ENCODE assay signal across 8 cellular contexts in genomic region chrX:101485212-101486064, GRCh38. TPM values are rescaled to one million over a fixed set of nuclear protein-coding genes. Genes with fewer than 3 reads are reported as not detected.
DNase-seq lines count a peak whose midpoint lies in the region; ATAC-seq, FAIRE-seq and TF ChIP-seq lines count a peak whose summit lies in the region.

Gene ARMCX4, plus strand, starts transcription at chrX:101485456. Its CDS starts 3,134 bp downstream, at chrX:101488590.

- no peak for ATAC-seq in GM18519 (IDR thresholded peaks at IDR 0.05; ENCODE audit: low FRiP score, unreplicated experiment)

- TF ChIP-seq POLR2A in GM12891 (IDR thresholded peaks at IDR 0.05; ENCODE audit: low read depth, low read length): no peak
- TF ChIP-seq POLR2A in esophagus muscularis mucosa (IDR thresholded peaks at IDR 0.05; ENCODE audit: low read depth): no peak

- H3K27me3 ChIP-seq in esophagus muscularis mucosa: no peaks in the 10 kb centered on the region

- no peaks in the 10 kb centered on the region for H3K9me3 ChIP-seq in esophagus muscularis mucosa

- intact Hi-C loops in esophagus muscularis mucosa (cut with DNase I): no loop called here

- TF ChIP-seq EP300 in esophagus muscularis mucosa (IDR thresholded peaks at IDR 0.05): no peak

- H3K27ac ChIP-seq in esophagus muscularis mucosa (replicated peaks in 1 of 4): peak within 1 kb of the TSS; percentile 40 to 55 (median 50)

- peak; percentile 21 for DNase-seq in GM12891 (ENCODE audit: insufficient read length, low spot score)
- peak; percentile 51 for DNase-seq in NCI-H2171 (lab: John Stamatoyannopoulos, UW)
- peak; percentile 6 for DNase-seq in activated T-cell treated with anti-CD3 and anti-CD28 coated beads for 4 hours
- no peak for DNase-seq in esophagus muscularis mucosa (ENCODE audit: extremely low spot score)
- DNase-seq in myocyte (ENCODE audit: low read depth): peak; percentile 32
- peak; percentile 24 to 61 (median 36) for DNase-seq in stimulated activated naive CD4-positive, alpha-beta T cell (lab: John Stamatoyannopoulos, UW)
- no peak for DNase-seq in SIG-M5 (lab: John Stamatoyannopoulos, UW)

- 42% methylated on average over 35 of the region's 55 CpGs for WGBS in esophagus muscularis mucosa

- H3K36me3 ChIP-seq in esophagus muscularis mucosa: peaks cover 0 to 13% (median 3%) of the 10 kb centered on the region in 4 donors

- TF ChIP-seq CTCF in esophagus muscularis mucosa (IDR thresholded peaks at IDR 0.05): no peak

- FAIRE-seq in GM12891 (lab: Jason Lieb, UNC): peak; percentile 88

- peak within 1 kb of the TSS; percentile 52 to 64 (median 54) for H3K4me3 ChIP-seq in esophagus muscularis mucosa

- H3K4me1 ChIP-seq in esophagus muscularis mucosa: peaks cover 0 to 6% (median 0%) of the 10 kb centered on the region in 4 donors

TF ChIP-seq in GM12891, 5 proteins besides CTCF, POLR2A, EP300 and RAD21:
- TF ChIP-seq TAF1 (IDR thresholded peaks at IDR 0.05; ENCODE audit: low read depth, low read length) (no peak), POU2F2 (IDR thresholded peaks at IDR 0.05; ENCODE audit: low read depth, low read length) (no peak), PAX5 (IDR thresholded peaks at IDR 0.05; ENCODE audit: insufficient read depth, low read length, severe bottlenecking) (no peak), POLR2AphosphoS5 (IDR thresholded peaks at IDR 0.05; ENCODE audit: low read depth, low read length) (no peak), SPI1 (IDR thresholded peaks at IDR 0.05; ENCODE audit: low read depth, low read length) (no peak)

RNA-seq across cellular contexts. Expression of gene ARMCX4, which starts in this region (rescaled TPM):
- polyA plus RNA-seq in GM12891 (2012; ENCODE audit: low read depth, missing spikeins): 2.4 TPM
- total RNA-seq in esophagus muscularis mucosa (10 to 100 TPM in 2 of 4 donors, 1 to 10 TPM in 2; 4.2 to 12.3 (median 8.4) TPM), myocyte (0.78 and 0.86 TPM in 2 replicates)
- 4.3 TPM for polyA plus RNA-seq in myocyte (2012)

Comparison
In these comparisons a context has a peak if more than half of its experiments do, and no peak if none do; other contexts are left out.
1. DNase-seq: peak in GM12891 (single experiment), NCI-H2171 (single experiment), activated T-cell treated with anti-CD3 and anti-CD28 coated beads for 4 hours (single experiment), myocyte (single experiment) and stimulated activated naive CD4-positive, alpha-beta T cell (6 of 6); none in esophagus muscularis mucosa (single experiment) and SIG-M5 (single experiment).